ENCODE assay signal across 29 cellular contexts in the genomic region with DNA sequence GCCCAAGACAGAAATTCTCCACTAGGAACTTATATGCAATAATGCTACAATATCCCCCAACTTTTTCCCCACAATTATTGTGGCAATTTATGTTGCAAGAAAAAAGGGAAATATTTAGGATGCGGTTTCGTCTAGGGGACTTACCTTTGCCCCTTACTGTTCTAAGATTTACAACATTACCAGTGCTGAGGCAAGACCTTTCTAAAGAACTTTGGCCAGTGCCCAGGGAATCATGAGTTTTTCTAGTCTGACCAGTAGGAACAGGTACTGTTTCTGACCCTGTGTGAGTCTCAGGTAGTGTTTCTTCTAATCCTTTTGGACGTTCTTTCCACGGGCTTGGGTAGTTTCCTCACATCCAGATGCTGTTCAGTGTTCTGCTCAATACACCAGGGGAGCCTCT.
"Had no signal": no experiment of that assay in that cellular context is flagged by ENCODE, and none has a peak within 500 bp of the region (broad histone marks: within the 10 kb centered on the region; RNA-seq: fewer than 3 reads in every experiment).

No MANE protein-coding gene starts in this region.

- H3K4me1 Mint-ChIP-seq: immature natural killer cell; mesothelial cell of epicardium; naive B cell; stimulated activated memory B cell treated with anti-CD40 and anti-IgM and Interleukin-4, amounts not matched to agents 10 μg/mL and 1 μg/mL and 100 μg/mL, for 72 hours; stimulated activated naive CD8-positive, alpha-beta T cell treated with anti-CD3 and anti-CD28 coated beads, Interleukin-15, amount 100 ng/mL, for 72 hours had no signal

- H3K36me3 ChIP-seq: left ventricle myocardium inferior, sigmoid colon, transverse colon, upper lobe of left lung, vagina had no signal

- FAIRE-seq: kidney, pancreas had no signal

- H3K9me3 Mint-ChIP-seq: immature natural killer cell had no signal

- H3K27me3 Mint-ChIP-seq: stimulated activated memory B cell treated with anti-CD40 and anti-IgM and Interleukin-4, amounts not matched to agents 10 μg/mL and 1 μg/mL and 100 μg/mL, for 72 hours; stimulated activated naive CD8-positive, alpha-beta T cell treated with anti-CD3 and anti-CD28 coated beads, Interleukin-15, amount 100 ng/mL, for 72 hours had no signal

- H3K4me2 ChIP-seq: smooth muscle cell had no signal

- H3K36me3 Mint-ChIP-seq: immature natural killer cell; mesothelial cell of epicardium; naive B cell; natural killer cell treated with Interleukin-12 subunit alpha and Interleukin-12 subunit beta and Interleukin-15 and Interleukin-18, amount 100 ng/mL, for 72 hours; stimulated activated memory B cell treated with anti-CD40 and anti-IgM and Interleukin-4, amounts not matched to agents 10 μg/mL and 1 μg/mL and 100 μg/mL, for 72 hours had no signal

- H3K27me3 ChIP-seq: pancreas, sigmoid colon, transverse colon, upper lobe of left lung, vagina had no signal

- ATAC-seq: left colon; natural killer cell treated with Interleukin-12 subunit alpha and Interleukin-12 subunit beta and Interleukin-15 and Interleukin-18, amount 100 ng/mL, for 72 hours; psoas muscle; right cardiac atrium; stimulated activated memory B cell treated with anti-CD40 and anti-IgM and Interleukin-4, amounts not matched to agents 10 μg/mL and 1 μg/mL and 100 μg/mL, for 72 hours; stimulated activated naive CD8-positive, alpha-beta T cell treated with anti-CD3 and anti-CD28 coated beads, Interleukin-15, amount 100 ng/mL, for 72 hours had no signal

- H3K4me3 ChIP-seq: left ventricle myocardium inferior, lung, pancreas, psoas muscle, sigmoid colon, smooth muscle cell, transverse colon, upper lobe of left lung, vagina had no signal

- DNase-seq: head of caudate nucleus; hypothalamus; immature natural killer cell; kidney; left colon; left ventricle myocardium inferior; mesendoderm; naive B cell; nucleus accumbens; pancreas; posterior cingulate gyrus; psoas muscle; right cardiac atrium; sigmoid colon; stimulated activated CD4-positive, alpha-beta T cell treated with anti-CD3 and anti-CD28 coated beads, Interleukin-1b, Interleukin-23, amount 100 ng/mL, for 48 hours; stimulated activated CD4-positive, alpha-beta T cell treated with anti-CD3 and anti-CD28 coated beads, Interleukin-2, amount 100 ng/mL, for 48 hours; stimulated activated CD4-positive, alpha-beta T cell treated with anti-CD3 and anti-CD28 coated beads, Interleukin-4, amount 100 ng/mL, for 4 hours; stimulated activated CD8-positive, alpha-beta memory T cell treated with anti-CD3 and anti-CD28 coated beads, Interleukin-4, amount 100 ng/mL, for 48 hours; stimulated activated naive CD4-positive, alpha-beta T cell treated with Interleukin-2 at 50 U/mL for 16 hours; stimulated activated naive CD8-positive, alpha-beta T cell treated with anti-CD3 and anti-CD28 coated beads, Interleukin-15, amount 100 ng/mL, for 72 hours; substantia nigra; transverse colon; upper lobe of left lung had no signal

- H3K27ac Mint-ChIP-seq: immature natural killer cell; mesothelial cell of epicardium; naive B cell; natural killer cell treated with Interleukin-12 subunit alpha and Interleukin-12 subunit beta and Interleukin-15 and Interleukin-18, amount 100 ng/mL, for 72 hours; stimulated activated memory B cell treated with anti-CD40 and anti-IgM and Interleukin-4, amounts not matched to agents 10 μg/mL and 1 μg/mL and 100 μg/mL, for 72 hours; stimulated activated naive CD8-positive, alpha-beta T cell treated with anti-CD3 and anti-CD28 coated beads, Interleukin-15, amount 100 ng/mL, for 72 hours had no signal

- H3K27ac ChIP-seq: left ventricle myocardium inferior, pancreas, psoas muscle, sigmoid colon, transverse colon, upper lobe of left lung, vagina had no signal

- H3K4me3 Mint-ChIP-seq: immature natural killer cell; mesothelial cell of epicardium; natural killer cell treated with Interleukin-12 subunit alpha and Interleukin-12 subunit beta and Interleukin-15 and Interleukin-18, amount 100 ng/mL, for 72 hours; stimulated activated memory B cell treated with anti-CD40 and anti-IgM and Interleukin-4, amounts not matched to agents 10 μg/mL and 1 μg/mL and 100 μg/mL, for 72 hours; stimulated activated naive CD8-positive, alpha-beta T cell treated with anti-CD3 and anti-CD28 coated beads, Interleukin-15, amount 100 ng/mL, for 72 hours had no signal

- H3K4me1 ChIP-seq: left ventricle myocardium inferior, pancreas, psoas muscle, sigmoid colon, transverse colon, upper lobe of left lung, vagina had no signal

- H3K9me3 ChIP-seq: left ventricle myocardium inferior, pancreas, psoas muscle, sigmoid colon, transverse colon, upper lobe of left lung, vagina had no signal
